2 cellular contexts compared by ENCODE assay signal in genomic region chr2:59249441-59250330, GRCh38.
TF ChIP-seq lines count a peak whose summit lies in the region.

No MANE protein-coding gene starts in this region.

TF ChIP-seq in GM23338, 12 proteins besides CTCF, POLR2A, EP300 and RAD21:
- TF ChIP-seq ZNF331 (CRISPR knock-in tag; IDR thresholded peaks at IDR 0.05; ENCODE audit: low read depth): no peak
- no peak for TF ChIP-seq EZH2phosphoT487 (IDR thresholded peaks at IDR 0.05; ENCODE audit: unreplicated experiment)
- no peak for TF ChIP-seq ZNF114 (CRISPR knock-in tag; IDR thresholded peaks at IDR 0.05)

TF ChIP-seq in H1, 55 proteins besides CTCF, POLR2A, EP300 and RAD21:
- no peak for TF ChIP-seq GABPA (IDR thresholded peaks at IDR 0.05; ENCODE audit: borderline replicate concordance, insufficient read depth, low read length)
- no peak for TF ChIP-seq RBBP5 (IDR thresholded peaks at IDR 0.05; ENCODE audit: borderline replicate concordance, low read depth, low read length)
